ENCODE assay signal across 2 cellular contexts in genomic region chr4:169062861-169063197, GRCh38.
TF ChIP-seq lines count a peak whose summit lies in the region.

No MANE protein-coding gene starts in this region.

TF ChIP-seq in endothelial cell of umbilical vein, 7 proteins besides CTCF, POLR2A, EP300 and RAD21:
- no peak for TF ChIP-seq MAX (IDR thresholded peaks at IDR 0.05; ENCODE audit: insufficient read depth, insufficient read length)

TF ChIP-seq in WTC11, 78 proteins besides CTCF, POLR2A, EP300 and RAD21:
- TF ChIP-seq NFYB (CRISPR knock-in tag; conservative IDR thresholded peaks at IDR 0.05; ENCODE audit: low read depth) (no peak), JUN (CRISPR knock-in tag; IDR thresholded peaks at IDR 0.05) (no peak), IRF1 (CRISPR knock-in tag; IDR thresholded peaks at IDR 0.05) (no peak), ESRRA (CRISPR knock-in tag; IDR thresholded peaks at IDR 0.05; ENCODE audit: borderline replicate concordance) (no peak)
